Comparison of ENCODE assay signal across 1 cellular context in genomic region chr2:121755237-121756111, GRCh38.
TF ChIP-seq lines count a peak whose summit lies in the region.

Gene TSN (plus strand): TSS chr2:121755651. CDS start chr2:121755780, 129 bp downstream.

TF ChIP-seq in K562, 482 proteins besides CTCF, POLR2A, EP300 and RAD21 (continued from another document and continues in another):
- TF ChIP-seq, protein P1, sequence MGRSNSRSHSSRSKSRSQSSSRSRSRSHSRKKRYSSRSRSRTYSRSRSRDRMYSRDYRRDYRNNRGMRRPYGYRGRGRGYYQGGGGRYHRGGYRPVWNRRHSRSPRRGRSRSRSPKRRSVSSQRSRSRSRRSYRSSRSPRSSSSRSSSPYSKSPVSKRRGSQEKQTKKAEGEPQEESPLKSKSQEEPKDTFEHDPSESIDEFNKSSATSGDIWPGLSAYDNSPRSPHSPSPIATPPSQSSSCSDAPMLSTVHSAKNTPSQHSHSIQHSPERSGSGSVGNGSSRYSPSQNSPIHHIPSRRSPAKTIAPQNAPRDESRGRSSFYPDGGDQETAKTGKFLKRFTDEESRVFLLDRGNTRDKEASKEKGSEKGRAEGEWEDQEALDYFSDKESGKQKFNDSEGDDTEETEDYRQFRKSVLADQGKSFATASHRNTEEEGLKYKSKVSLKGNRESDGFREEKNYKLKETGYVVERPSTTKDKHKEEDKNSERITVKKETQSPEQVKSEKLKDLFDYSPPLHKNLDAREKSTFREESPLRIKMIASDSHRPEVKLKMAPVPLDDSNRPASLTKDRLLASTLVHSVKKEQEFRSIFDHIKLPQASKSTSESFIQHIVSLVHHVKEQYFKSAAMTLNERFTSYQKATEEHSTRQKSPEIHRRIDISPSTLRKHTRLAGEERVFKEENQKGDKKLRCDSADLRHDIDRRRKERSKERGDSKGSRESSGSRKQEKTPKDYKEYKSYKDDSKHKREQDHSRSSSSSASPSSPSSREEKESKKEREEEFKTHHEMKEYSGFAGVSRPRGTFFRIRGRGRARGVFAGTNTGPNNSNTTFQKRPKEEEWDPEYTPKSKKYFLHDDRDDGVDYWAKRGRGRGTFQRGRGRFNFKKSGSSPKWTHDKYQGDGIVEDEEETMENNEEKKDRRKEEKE (IDR thresholded peaks at IDR 0.05; ENCODE audit: borderline replicate concordance in 1 of 2, control insufficient read depth in 1 of 2, low read depth in 2 of 2, low read length in 1 of 2), result no peak
- TF ChIP-seq HNRNPL (IDR thresholded peaks at IDR 0.05; ENCODE audit: low read depth, low read length), result no peak
- TF ChIP-seq ZFP36 (IDR thresholded peaks at IDR 0.05; ENCODE audit: low read depth, low read length, partially characterized antibody), result no peak
- no peak for TF ChIP-seq ZNF511 (CRISPR knock-in tag; IDR thresholded peaks at IDR 0.05)
- no peak; the same call in 1 of the 2 replicates for TF ChIP-seq ZHX1 (conservative IDR thresholded peaks at IDR 0.05; ENCODE audit: low read length)
- peak; percentile 67 for TF ChIP-seq POLR2B (IDR thresholded peaks at IDR 0.05; ENCODE audit: low read depth, partially characterized antibody)
- TF ChIP-seq, protein P2, sequence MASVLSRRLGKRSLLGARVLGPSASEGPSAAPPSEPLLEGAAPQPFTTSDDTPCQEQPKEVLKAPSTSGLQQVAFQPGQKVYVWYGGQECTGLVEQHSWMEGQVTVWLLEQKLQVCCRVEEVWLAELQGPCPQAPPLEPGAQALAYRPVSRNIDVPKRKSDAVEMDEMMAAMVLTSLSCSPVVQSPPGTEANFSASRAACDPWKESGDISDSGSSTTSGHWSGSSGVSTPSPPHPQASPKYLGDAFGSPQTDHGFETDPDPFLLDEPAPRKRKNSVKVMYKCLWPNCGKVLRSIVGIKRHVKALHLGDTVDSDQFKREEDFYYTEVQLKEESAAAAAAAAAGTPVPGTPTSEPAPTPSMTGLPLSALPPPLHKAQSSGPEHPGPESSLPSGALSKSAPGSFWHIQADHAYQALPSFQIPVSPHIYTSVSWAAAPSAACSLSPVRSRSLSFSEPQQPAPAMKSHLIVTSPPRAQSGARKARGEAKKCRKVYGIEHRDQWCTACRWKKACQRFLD (CRISPR knock-in tag; IDR thresholded peaks at IDR 0.05), result no peak
- TF ChIP-seq SPI1 (IDR thresholded peaks at IDR 0.05; ENCODE audit: borderline replicate concordance, low read depth, low read length), result no peak
- peak; percentile 84 for TF ChIP-seq RAD51 (IDR thresholded peaks at IDR 0.05; ENCODE audit: borderline replicate concordance, low read depth)
- TF ChIP-seq NFXL1 (CRISPR knock-in tag; IDR thresholded peaks at IDR 0.05), result no peak
- peak; percentile 82 to 83 for TF ChIP-seq FOXK2 (conservative IDR thresholded peaks at IDR 0.05 in 1 of 2, IDR thresholded peaks at IDR 0.05 in 1 of 2; ENCODE audit: low read depth in 2 of 2)
- TF ChIP-seq DDX20 (tag; IDR thresholded peaks at IDR 0.05; ENCODE audit: low read depth), result no peak
- TF ChIP-seq SRSF1 (IDR thresholded peaks at IDR 0.05; ENCODE audit: low read depth, low read length), result no peak
- no peak for TF ChIP-seq CSDE1 (IDR thresholded peaks at IDR 0.05)
- TF ChIP-seq FOXJ2 (tag; IDR thresholded peaks at IDR 0.05), result no peak; the same call in 1 of the 2 replicates
- TF ChIP-seq TBL1XR1 (IDR thresholded peaks at IDR 0.05; ENCODE audit: low read length in 2 of 2), result 0 out of 4 replicates have a peak, but pooled peaks of 1 of the 2 experiments have one; percentile 10
- TF ChIP-seq SMAD3 (CRISPR knock-in tag; conservative IDR thresholded peaks at IDR 0.05), result no peak
- no peak for TF ChIP-seq JUNB (CRISPR knock-in tag; conservative IDR thresholded peaks at IDR 0.05)
- TF ChIP-seq, protein P3, sequence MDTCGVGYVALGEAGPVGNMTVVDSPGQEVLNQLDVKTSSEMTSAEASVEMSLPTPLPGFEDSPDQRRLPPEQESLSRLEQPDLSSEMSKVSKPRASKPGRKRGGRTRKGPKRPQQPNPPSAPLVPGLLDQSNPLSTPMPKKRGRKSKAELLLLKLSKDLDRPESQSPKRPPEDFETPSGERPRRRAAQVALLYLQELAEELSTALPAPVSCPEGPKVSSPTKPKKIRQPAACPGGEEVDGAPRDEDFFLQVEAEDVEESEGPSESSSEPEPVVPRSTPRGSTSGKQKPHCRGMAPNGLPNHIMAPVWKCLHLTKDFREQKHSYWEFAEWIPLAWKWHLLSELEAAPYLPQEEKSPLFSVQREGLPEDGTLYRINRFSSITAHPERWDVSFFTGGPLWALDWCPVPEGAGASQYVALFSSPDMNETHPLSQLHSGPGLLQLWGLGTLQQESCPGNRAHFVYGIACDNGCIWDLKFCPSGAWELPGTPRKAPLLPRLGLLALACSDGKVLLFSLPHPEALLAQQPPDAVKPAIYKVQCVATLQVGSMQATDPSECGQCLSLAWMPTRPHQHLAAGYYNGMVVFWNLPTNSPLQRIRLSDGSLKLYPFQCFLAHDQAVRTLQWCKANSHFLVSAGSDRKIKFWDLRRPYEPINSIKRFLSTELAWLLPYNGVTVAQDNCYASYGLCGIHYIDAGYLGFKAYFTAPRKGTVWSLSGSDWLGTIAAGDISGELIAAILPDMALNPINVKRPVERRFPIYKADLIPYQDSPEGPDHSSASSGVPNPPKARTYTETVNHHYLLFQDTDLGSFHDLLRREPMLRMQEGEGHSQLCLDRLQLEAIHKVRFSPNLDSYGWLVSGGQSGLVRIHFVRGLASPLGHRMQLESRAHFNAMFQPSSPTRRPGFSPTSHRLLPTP (IDR thresholded peaks at IDR 0.05; ENCODE audit: borderline replicate concordance, extremely low read depth, insufficient read length), result no peak
- no peak for TF ChIP-seq CHCHD3 (CRISPR knock-in tag; IDR thresholded peaks at IDR 0.05)
- TF ChIP-seq, protein P4, sequence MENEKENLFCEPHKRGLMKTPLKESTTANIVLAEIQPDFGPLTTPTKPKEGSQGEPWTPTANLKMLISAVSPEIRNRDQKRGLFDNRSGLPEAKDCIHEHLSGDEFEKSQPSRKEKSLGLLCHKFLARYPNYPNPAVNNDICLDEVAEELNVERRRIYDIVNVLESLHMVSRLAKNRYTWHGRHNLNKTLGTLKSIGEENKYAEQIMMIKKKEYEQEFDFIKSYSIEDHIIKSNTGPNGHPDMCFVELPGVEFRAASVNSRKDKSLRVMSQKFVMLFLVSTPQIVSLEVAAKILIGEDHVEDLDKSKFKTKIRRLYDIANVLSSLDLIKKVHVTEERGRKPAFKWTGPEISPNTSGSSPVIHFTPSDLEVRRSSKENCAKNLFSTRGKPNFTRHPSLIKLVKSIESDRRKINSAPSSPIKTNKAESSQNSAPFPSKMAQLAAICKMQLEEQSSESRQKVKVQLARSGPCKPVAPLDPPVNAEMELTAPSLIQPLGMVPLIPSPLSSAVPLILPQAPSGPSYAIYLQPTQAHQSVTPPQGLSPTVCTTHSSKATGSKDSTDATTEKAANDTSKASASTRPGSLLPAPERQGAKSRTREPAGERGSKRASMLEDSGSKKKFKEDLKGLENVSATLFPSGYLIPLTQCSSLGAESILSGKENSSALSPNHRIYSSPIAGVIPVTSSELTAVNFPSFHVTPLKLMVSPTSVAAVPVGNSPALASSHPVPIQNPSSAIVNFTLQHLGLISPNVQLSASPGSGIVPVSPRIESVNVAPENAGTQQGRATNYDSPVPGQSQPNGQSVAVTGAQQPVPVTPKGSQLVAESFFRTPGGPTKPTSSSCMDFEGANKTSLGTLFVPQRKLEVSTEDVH (IDR thresholded peaks at IDR 0.05; ENCODE audit: low read depth, partially characterized antibody), result no peak
- no peak for TF ChIP-seq KLF10 (CRISPR knock-in tag; IDR thresholded peaks at IDR 0.05)
- TF ChIP-seq ZNF586 (CRISPR knock-in tag; conservative IDR thresholded peaks at IDR 0.05), result no peak
- TF ChIP-seq MGA (IDR thresholded peaks at IDR 0.05), result no peak
